ENCODE assay signal across 20 cellular contexts in genomic region chr1:6301526-6301925, GRCh38. TPM values are rescaled to one million over a fixed set of nuclear protein-coding genes. Genes with fewer than 3 reads are reported as not detected.
"Had no signal": no experiment of that assay in that cellular context is flagged by ENCODE, and none has a peak within 500 bp of the region (broad histone marks: within the 10 kb centered on the region; RNA-seq: fewer than 3 reads in every experiment).

No MANE protein-coding gene starts in this region.

- H3K36me3 Mint-ChIP-seq: natural killer cell treated with Interleukin-12 subunit alpha and Interleukin-12 subunit beta and Interleukin-15 and Interleukin-18, amount 100 ng/mL, for 72 hours had no signal

- H3K27me3 Mint-ChIP-seq: activated naive CD8-positive, alpha-beta T cell treated with anti-CD3 and anti-CD28 coated beads, Interleukin-2, amount 50 U/mL, for 24 hours; natural killer cell treated with Interleukin-12 subunit alpha and Interleukin-12 subunit beta and Interleukin-15 and Interleukin-18, amount 100 ng/mL, for 72 hours had no signal

- H3K4me1 Mint-ChIP-seq: activated naive CD8-positive, alpha-beta T cell treated with anti-CD3 and anti-CD28 coated beads, Interleukin-2, amount 50 U/mL, for 24 hours had no signal

- H3K27ac Mint-ChIP-seq: activated naive CD8-positive, alpha-beta T cell treated with anti-CD3 and anti-CD28 coated beads, Interleukin-2, amount 50 U/mL, for 24 hours; activated T-helper 1 cell treated with anti-CD3 and anti-CD28 coated beads, Interleukin-12 subunit alpha, Interleukin-12 subunit beta, Interleukin-2, Interleukin-4 antibody, amounts not matched to agents 30 ng/mL and 10 ng/mL and 1 ng/mL, durations not matched to agents 14 hours and 24 hours and 36 hours; natural killer cell treated with Interleukin-12 subunit alpha and Interleukin-12 subunit beta and Interleukin-15 and Interleukin-18, amount 100 ng/mL, for 72 hours had no signal

- H3K27me3 ChIP-seq: ascending aorta, upper lobe of left lung had no signal

- H3K4me1 ChIP-seq: ascending aorta, upper lobe of left lung had no signal

- H3K27ac ChIP-seq: ascending aorta, coronary artery, upper lobe of left lung had no signal

- H3K9me3 Mint-ChIP-seq: activated naive CD8-positive, alpha-beta T cell treated with anti-CD3 and anti-CD28 coated beads, Interleukin-2, amount 50 U/mL, for 24 hours; activated T-helper 1 cell treated with anti-CD3 and anti-CD28 coated beads, Interleukin-12 subunit alpha, Interleukin-12 subunit beta, Interleukin-2, Interleukin-4 antibody, amounts not matched to agents 30 ng/mL and 10 ng/mL and 1 ng/mL, durations not matched to agents 14 hours and 24 hours and 36 hours; natural killer cell treated with Interleukin-12 subunit alpha and Interleukin-12 subunit beta and Interleukin-15 and Interleukin-18, amount 100 ng/mL, for 72 hours had no signal

- ATAC-seq: activated naive CD8-positive, alpha-beta T cell treated with anti-CD3 and anti-CD28 coated beads, Interleukin-2, amount 50 U/mL, for 24 hours; natural killer cell treated with Interleukin-12 subunit alpha and Interleukin-12 subunit beta and Interleukin-15 and Interleukin-18, amount 100 ng/mL, for 72 hours; stimulated activated naive CD8-positive, alpha-beta T cell treated with anti-CD3 and anti-CD28 coated beads, Interleukin-15, Interleukin-2, amounts not matched to agents 100 U/mL and 50 U/mL, for 24 hours had no signal

- DNase-seq: activated CD4-positive, alpha-beta T cell treated with anti-CD3 and anti-CD28 coated beads for 48 hours; activated naive CD4-positive, alpha-beta T cell treated with Interleukin-2 at 50 U/mL for 16 hours; activated naive CD8-positive, alpha-beta T cell treated with anti-CD3 and anti-CD28 coated beads, Interleukin-2, amount 50 U/mL, for 24 hours; caudate nucleus; effector CD8-positive, alpha-beta T cell; glutamatergic neuron; left colon; stimulated activated CD4-positive, alpha-beta T cell treated with anti-CD3 and anti-CD28 coated beads, Interleukin-12 subunit alpha, Interleukin-12 subunit beta, amount 100 ng/mL, for 4 hours; stimulated activated naive CD8-positive, alpha-beta T cell treated with anti-CD3 and anti-CD28 coated beads, Interleukin-15, Interleukin-2, amounts not matched to agents 100 U/mL and 50 U/mL, for 24 hours; upper lobe of left lung had no signal

- H3K4me3 ChIP-seq: ascending aorta, coronary artery, mucosa of descending colon, upper lobe of left lung had no signal

- H3K4me3 Mint-ChIP-seq: activated naive CD8-positive, alpha-beta T cell treated with anti-CD3 and anti-CD28 coated beads, Interleukin-2, amount 50 U/mL, for 24 hours; activated T-helper 1 cell treated with anti-CD3 and anti-CD28 coated beads, Interleukin-12 subunit alpha, Interleukin-12 subunit beta, Interleukin-2, Interleukin-4 antibody, amounts not matched to agents 30 ng/mL and 10 ng/mL and 1 ng/mL, durations not matched to agents 14 hours and 24 hours and 36 hours; natural killer cell treated with Interleukin-12 subunit alpha and Interleukin-12 subunit beta and Interleukin-15 and Interleukin-18, amount 100 ng/mL, for 72 hours had no signal

- H3K9me3 ChIP-seq: ascending aorta, mucosa of descending colon, upper lobe of left lung had no signal

- H3K36me3 ChIP-seq: ascending aorta, upper lobe of left lung had no signal

RNA-seq across cellular contexts. Expression of gene HES3, which starts 57.5 kb away (rescaled TPM):
- total RNA-seq: activated T-helper 1 cell treated with anti-CD3 and anti-CD28 coated beads, Interleukin-12 subunit alpha, Interleukin-12 subunit beta, Interleukin-2, Interleukin-4 antibody, amounts not matched to agents 30 ng/mL and 10 ng/mL and 1 ng/mL, durations not matched to agents 14 hours and 24 hours and 36 hours; ascending aorta; epithelial cell of proximal tubule; left colon; lung microvascular endothelial cell; mucosa of descending colon; natural killer cell treated with Interleukin-12 subunit alpha and Interleukin-12 subunit beta and Interleukin-15 and Interleukin-18, amount 100 ng/mL, for 72 hours; osteoblast; pulmonary artery endothelial cell; temporal lobe; upper lobe of left lung had no signal
